2 cellular contexts compared by ENCODE assay signal in genomic region chr7:75072978-75073282, GRCh38.
TF ChIP-seq lines count a peak whose summit lies in the region.

No MANE protein-coding gene starts in this region.

TF ChIP-seq in K562, 482 proteins besides CTCF, POLR2A, EP300 and RAD21 (continued from another document):
- 0 out of 2 replicates have a peak, but pooled peaks have one; percentile 18 for TF ChIP-seq ZNF511 (CRISPR knock-in tag; IDR thresholded peaks at IDR 0.05)
- peak; percentile 33; the same call in 1 of the 2 replicates for TF ChIP-seq SMARCA4 (IDR thresholded peaks at IDR 0.05)
- no peak for TF ChIP-seq CTBP1 (IDR thresholded peaks at IDR 0.05; ENCODE audit: borderline replicate concordance)
- TF ChIP-seq ZNF184 (CRISPR knock-in tag; IDR thresholded peaks at IDR 0.05): no peak
- 0 out of 2 replicates have a peak, but pooled peaks have one; percentile 26 for TF ChIP-seq DPF2 (IDR thresholded peaks at IDR 0.05)
- 0 out of 2 replicates have a peak, but pooled peaks have one; percentile 18 for TF ChIP-seq XRCC5 (IDR thresholded peaks at IDR 0.05; ENCODE audit: low read depth, low read length)
- 0 out of 2 replicates have a peak, but pooled peaks have one; percentile 18 for TF ChIP-seq ZNF197 (CRISPR knock-in tag; IDR thresholded peaks at IDR 0.05; ENCODE audit: low read depth)
- TF ChIP-seq NR2C1 (IDR thresholded peaks at IDR 0.05): no peak
- peak; percentile 30; the same call in 1 of the 2 replicates for TF ChIP-seq NR2C1 (tag; IDR thresholded peaks at IDR 0.05)
- TF ChIP-seq ZKSCAN1 (IDR thresholded peaks at IDR 0.05; ENCODE audit: low read depth, low read length): peak; percentile 86
TF ChIP-seq in K562: peak in this region for 12.

TF ChIP-seq in HepG2, 621 proteins besides CTCF, POLR2A, EP300 and RAD21 (continued from another document and continues in another):
- TF ChIP-seq MAF1 (CRISPR knock-in tag; IDR thresholded peaks at IDR 0.05; ENCODE audit: borderline replicate concordance): no peak
- TF ChIP-seq ZSCAN20 (CRISPR knock-in tag; IDR thresholded peaks at IDR 0.05; ENCODE audit: borderline replicate concordance): 0 out of 2 replicates have a peak, but pooled peaks have one; percentile 34
- 0 out of 2 replicates have a peak, but pooled peaks have one; percentile 39 for TF ChIP-seq ZNF768 (CRISPR knock-in tag; IDR thresholded peaks at IDR 0.05)
- peak; percentile 51; the same call in 1 of the 2 replicates for TF ChIP-seq ARHGAP35 (CRISPR knock-in tag; IDR thresholded peaks at IDR 0.05; ENCODE audit: borderline replicate concordance)
- no peak for TF ChIP-seq ZNF564 (CRISPR knock-in tag; IDR thresholded peaks at IDR 0.05)
- TF ChIP-seq ZFX (CRISPR knock-in tag; IDR thresholded peaks at IDR 0.05; ENCODE audit: low read depth): no peak; the same call in 1 of the 2 replicates
- 0 out of 2 replicates have a peak, but pooled peaks have one; percentile 32 for TF ChIP-seq HMGXB3 (CRISPR knock-in tag; IDR thresholded peaks at IDR 0.05; ENCODE audit: borderline replicate concordance)
- TF ChIP-seq SETDB1 (CRISPR knock-in tag; IDR thresholded peaks at IDR 0.05; ENCODE audit: borderline replicate concordance): no peak
- peak; percentile 94 for TF ChIP-seq ZNF770 (CRISPR knock-in tag; IDR thresholded peaks at IDR 0.05)
- TF ChIP-seq SIN3B (IDR thresholded peaks at IDR 0.05; ENCODE audit: low read length): no peak
- no peak for TF ChIP-seq ZNF652 (CRISPR knock-in tag; IDR thresholded peaks at IDR 0.05; ENCODE audit: borderline replicate concordance, low read depth)
- no peak for TF ChIP-seq ZMYM3 (CRISPR knock-in tag; IDR thresholded peaks at IDR 0.05)
- 0 out of 2 replicates have a peak, but pooled peaks have one; percentile 32 for TF ChIP-seq ZBTB10 (CRISPR knock-in tag; IDR thresholded peaks at IDR 0.05; ENCODE audit: borderline replicate concordance)
- TF ChIP-seq ZNF747 (CRISPR knock-in tag; IDR thresholded peaks at IDR 0.05; ENCODE audit: borderline replicate concordance): no peak
- TF ChIP-seq ZNF580 (CRISPR knock-in tag; IDR thresholded peaks at IDR 0.05; ENCODE audit: borderline replicate concordance, low read depth): no peak
- TF ChIP-seq ZNF83 (CRISPR knock-in tag; IDR thresholded peaks at IDR 0.05; ENCODE audit: borderline replicate concordance): no peak
- TF ChIP-seq REPIN1 (CRISPR knock-in tag; IDR thresholded peaks at IDR 0.05; ENCODE audit: borderline replicate concordance, low read depth): no peak
- no peak for TF ChIP-seq ZNF235 (CRISPR knock-in tag; IDR thresholded peaks at IDR 0.05; ENCODE audit: borderline replicate concordance)
- no peak for TF ChIP-seq CC2D1A (CRISPR knock-in tag; IDR thresholded peaks at IDR 0.05)
- no peak for TF ChIP-seq ZBED4 (CRISPR knock-in tag; IDR thresholded peaks at IDR 0.05; ENCODE audit: borderline replicate concordance)
- no peak for TF ChIP-seq IRF2 (CRISPR knock-in tag; IDR thresholded peaks at IDR 0.05)
- TF ChIP-seq TP53 (CRISPR knock-in tag; conservative IDR thresholded peaks at IDR 0.05): no peak
- TF ChIP-seq RFXAP (CRISPR knock-in tag; IDR thresholded peaks at IDR 0.05; ENCODE audit: borderline replicate concordance): no peak
- TF ChIP-seq BCLAF1 (IDR thresholded peaks at IDR 0.05): no peak
- 0 out of 4 replicates have a peak, but pooled peaks of 1 of the 2 experiments have one; percentile 6 for TF ChIP-seq HMGXB4 (CRISPR knock-in tag; IDR thresholded peaks at IDR 0.05; ENCODE audit: borderline replicate concordance in 1 of 2, low read depth in 1 of 2)
- TF ChIP-seq TFDP1 (CRISPR knock-in tag; IDR thresholded peaks at IDR 0.05; ENCODE audit: borderline replicate concordance): peak; percentile 3; the same call in 1 of the 2 replicates
- 0 out of 2 replicates have a peak, but pooled peaks have one; percentile 26 for TF ChIP-seq ZNF343 (CRISPR knock-in tag; IDR thresholded peaks at IDR 0.05)
- no peak for TF ChIP-seq ZFP1 (CRISPR knock-in tag; IDR thresholded peaks at IDR 0.05)
- TF ChIP-seq ZNF546 (CRISPR knock-in tag; conservative IDR thresholded peaks at IDR 0.05): no peak
- no peak for TF ChIP-seq HOXA9 (CRISPR knock-in tag; IDR thresholded peaks at IDR 0.05; ENCODE audit: borderline replicate concordance)
- TF ChIP-seq ZNF678 (CRISPR knock-in tag; IDR thresholded peaks at IDR 0.05): no peak
- TF ChIP-seq CBX5 (CRISPR knock-in tag; IDR thresholded peaks at IDR 0.05; ENCODE audit: borderline replicate concordance): 0 out of 2 replicates have a peak, but pooled peaks have one; percentile 13
- TF ChIP-seq ZNF274 (CRISPR knock-in tag; IDR thresholded peaks at IDR 0.05): no peak; the same call in 1 of the 2 replicates
- TF ChIP-seq FOXK1 (CRISPR knock-in tag; IDR thresholded peaks at IDR 0.05; ENCODE audit: borderline replicate concordance, low read depth): 0 out of 2 replicates have a peak, but pooled peaks have one; percentile 11
- peak; percentile 6; the same call in 1 of the 2 replicates for TF ChIP-seq HDAC1 (CRISPR knock-in tag; IDR thresholded peaks at IDR 0.05)
